In the genomic region with DNA sequence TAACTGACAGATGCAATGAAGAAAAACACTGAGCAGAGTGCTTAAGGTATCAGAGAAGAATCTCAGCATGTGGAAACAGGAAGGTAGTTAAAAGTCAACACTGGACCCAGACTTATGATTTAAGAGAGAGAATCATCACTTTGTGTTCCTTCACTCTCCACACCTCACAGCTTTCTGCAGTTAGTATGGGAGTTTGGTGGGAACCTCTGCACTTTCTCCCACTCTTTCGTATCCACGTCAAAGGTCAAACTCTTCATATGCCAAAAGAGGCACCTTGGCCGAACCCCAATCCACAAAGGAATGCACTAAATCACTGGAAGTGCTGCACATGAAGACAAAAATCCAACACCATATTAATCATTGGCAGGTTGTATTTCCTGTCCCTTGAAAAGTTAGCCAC, we compare ENCODE assay signal across 23 cellular contexts.
"Had no signal": no experiment of that assay in that cellular context is flagged by ENCODE, and none has a peak within 500 bp of the region (broad histone marks: within the 10 kb centered on the region; RNA-seq: fewer than 3 reads in every experiment).

No MANE protein-coding gene starts in this region.

- DNase-seq: activated CD4-positive, alpha-beta T cell treated with anti-CD3 and anti-CD28 coated beads for 36 hours; activated CD4-positive, alpha-beta T cell treated with anti-CD3 and anti-CD28 coated beads, Interleukin-2, amount 10 ng/mL, durations not matched to agents 7 days and 5 days; activated CD4-positive, alpha-beta T cell treated with anti-CD3 and anti-CD28 coated beads, Interleukin-2, amount 50 U/mL, for 48 hours; activated CD8-positive, alpha-beta T cell treated with anti-CD3 and anti-CD28 coated beads, Interleukin-2, amount 10 ng/mL, durations not matched to agents 7 days and 5 days; activated gamma-delta T cell treated with Interleukin-2 at 50 U/mL for 16 hours; activated naive CD4-positive, alpha-beta T cell treated with anti-CD3 and anti-CD28 coated beads for 36 hours; activated T-cell treated with anti-CD3 and anti-CD28 coated beads, Interleukin-2, amount 50 U/mL, for 24 hours; adrenal gland; brain microvascular endothelial cell; central memory CD4-positive, alpha-beta T cell; NCI-H1105 treated with DMSO at 0.1 percent for 48 hours; NCI-H1436; NCI-H1694; NCI-H2029; NCI-H345; NCI-H524 treated with DMSO at 0.1 percent for 48 hours; RPMI8226; SHP77 treated with DMSO at 0.1 percent for 48 hours; SK-N-SH had no signal

- H3K4me3 ChIP-seq: adrenal gland, SJSA1 had no signal

- ATAC-seq: activated CD4-positive, alpha-beta T cell treated with anti-CD3 and anti-CD28 coated beads for 36 hours; activated CD4-positive, CD25-positive, alpha-beta regulatory T cell treated with anti-CD3 and anti-CD28 coated beads, Interleukin-2, amount 50 U/mL, for 24 hours; activated CD8-positive, alpha-beta T cell treated with anti-CD3 and anti-CD28 coated beads, Interleukin-2, amount 10 ng/mL, durations not matched to agents 7 days and 5 days; activated naive CD4-positive, alpha-beta T cell treated with anti-CD3 and anti-CD28 coated beads, Interleukin-2, amount 50 U/mL, for 72 hours; Panc1 had no signal
